Comparison of ENCODE assay signal across 1 cellular context in the genomic region with DNA sequence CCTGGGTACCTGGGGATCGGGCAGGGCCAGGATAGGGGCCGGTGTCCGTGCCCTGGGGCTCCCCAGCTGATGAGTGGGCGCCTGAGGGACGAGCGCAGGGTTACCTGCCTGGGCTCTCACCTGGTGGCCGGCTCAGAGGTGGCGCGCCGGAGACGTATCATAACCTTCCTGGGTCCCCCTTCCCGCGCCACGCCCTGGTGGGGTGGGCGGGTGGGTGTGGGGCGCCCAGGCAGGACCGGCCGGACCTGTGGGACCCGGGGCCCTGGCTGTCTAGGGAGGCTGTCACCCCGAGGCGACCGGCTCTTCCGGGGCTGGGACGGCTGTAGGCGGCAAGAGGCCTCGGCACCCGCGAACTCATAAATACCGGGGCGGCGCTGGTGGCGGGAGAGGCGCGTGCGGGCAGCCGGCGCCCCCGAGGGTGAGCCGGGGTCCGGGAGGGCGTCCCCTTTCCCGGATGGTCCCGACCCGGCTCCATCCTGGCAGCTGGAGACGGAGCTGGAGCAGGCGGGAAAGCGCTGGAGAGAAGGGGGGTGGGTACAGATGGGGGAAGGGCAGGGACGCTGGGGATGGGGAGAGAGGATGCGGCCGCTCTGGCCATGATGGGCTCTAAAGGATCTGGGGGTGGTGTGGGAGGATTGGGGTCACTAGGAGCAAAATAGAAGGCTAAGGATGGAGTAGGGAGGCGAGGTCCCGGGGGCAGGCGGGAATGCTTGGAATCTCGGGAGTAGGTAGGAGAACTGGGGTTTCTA.
TF ChIP-seq lines count a peak whose summit lies in the region.

A gene with protein sequence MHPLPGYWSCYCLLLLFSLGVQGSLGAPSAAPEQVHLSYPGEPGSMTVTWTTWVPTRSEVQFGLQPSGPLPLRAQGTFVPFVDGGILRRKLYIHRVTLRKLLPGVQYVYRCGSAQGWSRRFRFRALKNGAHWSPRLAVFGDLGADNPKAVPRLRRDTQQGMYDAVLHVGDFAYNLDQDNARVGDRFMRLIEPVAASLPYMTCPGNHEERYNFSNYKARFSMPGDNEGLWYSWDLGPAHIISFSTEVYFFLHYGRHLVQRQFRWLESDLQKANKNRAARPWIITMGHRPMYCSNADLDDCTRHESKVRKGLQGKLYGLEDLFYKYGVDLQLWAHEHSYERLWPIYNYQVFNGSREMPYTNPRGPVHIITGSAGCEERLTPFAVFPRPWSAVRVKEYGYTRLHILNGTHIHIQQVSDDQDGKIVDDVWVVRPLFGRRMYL (plus strand): TSS at position 386 of the 749 bp plus-strand sequence. CDS start 902 bp downstream, outside the sequence.

TF ChIP-seq in IMR-90, 13 proteins besides CTCF, POLR2A, EP300 and RAD21 (continued from another document):
- TF ChIP-seq, protein P1, sequence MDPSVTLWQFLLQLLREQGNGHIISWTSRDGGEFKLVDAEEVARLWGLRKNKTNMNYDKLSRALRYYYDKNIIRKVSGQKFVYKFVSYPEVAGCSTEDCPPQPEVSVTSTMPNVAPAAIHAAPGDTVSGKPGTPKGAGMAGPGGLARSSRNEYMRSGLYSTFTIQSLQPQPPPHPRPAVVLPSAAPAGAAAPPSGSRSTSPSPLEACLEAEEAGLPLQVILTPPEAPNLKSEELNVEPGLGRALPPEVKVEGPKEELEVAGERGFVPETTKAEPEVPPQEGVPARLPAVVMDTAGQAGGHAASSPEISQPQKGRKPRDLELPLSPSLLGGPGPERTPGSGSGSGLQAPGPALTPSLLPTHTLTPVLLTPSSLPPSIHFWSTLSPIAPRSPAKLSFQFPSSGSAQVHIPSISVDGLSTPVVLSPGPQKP (IDR thresholded peaks at IDR 0.05; ENCODE audit: borderline replicate concordance, low read depth, low read length) = no peak
- TF ChIP-seq FOS (IDR thresholded peaks at IDR 0.05; ENCODE audit: low read depth, low read length) = no peak
- TF ChIP-seq, protein P2, sequence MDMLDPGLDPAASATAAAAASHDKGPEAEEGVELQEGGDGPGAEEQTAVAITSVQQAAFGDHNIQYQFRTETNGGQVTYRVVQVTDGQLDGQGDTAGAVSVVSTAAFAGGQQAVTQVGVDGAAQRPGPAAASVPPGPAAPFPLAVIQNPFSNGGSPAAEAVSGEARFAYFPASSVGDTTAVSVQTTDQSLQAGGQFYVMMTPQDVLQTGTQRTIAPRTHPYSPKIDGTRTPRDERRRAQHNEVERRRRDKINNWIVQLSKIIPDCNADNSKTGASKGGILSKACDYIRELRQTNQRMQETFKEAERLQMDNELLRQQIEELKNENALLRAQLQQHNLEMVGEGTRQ (IDR thresholded peaks at IDR 0.05; ENCODE audit: low read depth, low read length) = no peak
- no peak for TF ChIP-seq MAZ (IDR thresholded peaks at IDR 0.05; ENCODE audit: borderline replicate concordance, low read depth, low read length)
- no peak for TF ChIP-seq BHLHE40 (IDR thresholded peaks at IDR 0.05; ENCODE audit: low read depth, low read length)
- TF ChIP-seq CHD1 (IDR thresholded peaks at IDR 0.05; ENCODE audit: low read depth, low read length) = no peak
- no peak for TF ChIP-seq NFE2L2 (IDR thresholded peaks at IDR 0.05; ENCODE audit: low read depth, low read length)
- TF ChIP-seq RFX5 (IDR thresholded peaks at IDR 0.05; ENCODE audit: low read depth, low read length) = no peak
- TF ChIP-seq RCOR1 (IDR thresholded peaks at IDR 0.05; ENCODE audit: insufficient replicate concordance, low read length) = no peak
